ENCODE assay signal across 16 cellular contexts in the genomic region with DNA sequence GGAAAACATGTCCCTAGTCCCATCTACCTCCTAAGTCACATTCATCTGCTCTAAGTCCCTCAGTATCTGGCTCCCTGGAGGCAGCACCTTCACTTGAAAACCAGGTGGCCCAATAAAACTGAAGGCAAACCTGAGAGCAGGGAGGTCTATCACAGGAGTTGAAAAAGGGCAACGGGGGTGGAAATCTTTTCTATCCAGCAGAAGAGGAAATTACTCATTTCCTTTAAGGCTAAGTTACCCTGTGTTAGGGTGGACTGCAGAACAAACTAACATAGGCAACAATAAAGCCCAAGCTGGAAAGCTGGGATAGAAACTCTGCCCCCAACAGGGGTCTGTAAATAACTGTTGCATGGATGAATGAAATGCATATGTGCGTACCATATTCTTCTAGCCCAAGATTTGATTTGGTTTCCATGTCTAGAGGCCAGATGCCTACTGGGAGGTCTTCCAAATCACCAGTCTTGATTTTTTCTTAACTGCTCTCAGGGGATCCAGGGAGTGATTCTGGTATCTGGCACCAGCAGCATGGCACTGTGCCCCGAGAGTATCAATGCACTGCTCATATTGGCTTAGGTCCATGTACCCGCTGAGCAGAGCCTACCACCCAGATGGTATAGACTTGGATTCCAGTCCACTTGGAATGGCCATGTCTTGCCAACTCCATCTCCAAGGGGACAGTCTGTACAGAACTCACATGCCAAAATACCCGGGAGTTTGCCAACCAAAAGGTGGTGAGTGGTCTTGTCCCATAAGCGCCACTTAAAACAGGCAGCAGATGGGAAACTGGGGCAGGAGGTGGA.
DNase-seq lines count a peak whose midpoint lies in the region; ATAC-seq, FAIRE-seq and TF ChIP-seq lines count a peak whose summit lies in the region.
"Had no signal": no experiment of that assay in that cellular context is flagged by ENCODE, and none has a peak within 500 bp of the region (broad histone marks: within the 10 kb centered on the region; RNA-seq: fewer than 3 reads in every experiment).

No MANE protein-coding gene starts in this region.

- no peaks in the 10 kb centered on the region for H3K27me3 ChIP-seq in left ventricle myocardium inferior (ENCODE audit: low read depth)
- H3K27me3 ChIP-seq in thoracic aorta (replicated peaks; ENCODE audit: insufficient read depth), result no peaks in the 10 kb centered on the region
- H3K27me3 ChIP-seq in small intestine (ENCODE audit: control insufficient read depth in 2 of 2, insufficient read depth in 2 of 2, low read length in 2 of 2), result no peaks in the 10 kb centered on the region

- TF ChIP-seq CTCF in left ventricle myocardium inferior (IDR thresholded peaks at IDR 0.05; ENCODE audit: borderline replicate concordance) (no peak), thoracic aorta (IDR thresholded peaks at IDR 0.05) (no peak)

- intact Hi-C loops in left ventricle myocardium superior (cut with micrococcal nuclease) (no loop called here), left ventricle myocardium inferior (cut with micrococcal nuclease) (no loop called here)

- FAIRE-seq in small intestine (lab: Jason Lieb, UNC), result no peak
- FAIRE-seq: A549, kidney had no signal

- 74 to 84% (median 75%) methylated on average over 6 of the region's 6 CpGs for WGBS in small intestine, 3 donors

- DNase-seq in left ventricle myocardium superior (no peak), left ventricle myocardium inferior (no peak), NCI-H226 (peak; percentile 51), cerebellar cortex (ENCODE audit: low spot score) (peak; percentile 51), thoracic aorta (ENCODE audit: low spot score) (no peak), small intestine (no peak)
- DNase-seq in NK-92 treated with Interleukin-12 subunit alpha and Interleukin-12 subunit beta, amount 100 ng/mL, for 24 hours (lab: John Stamatoyannopoulos, UW), result no peak
- DNase-seq: activated CD4-positive, alpha-beta memory T cell treated with anti-CD3 and anti-CD28 coated beads for 36 hours; CD8-positive, alpha-beta memory T cell; glutamatergic neuron; kidney; NCI-H526; psoas muscle; T-helper 2 cell had no signal

- no peak overlapping the region for H3K4me3 ChIP-seq in left ventricle myocardium inferior
- H3K4me3 ChIP-seq in thoracic aorta, result no peak overlapping the region
- no peak overlapping the region for H3K4me3 ChIP-seq in small intestine (ENCODE audit: low read depth in 1 of 2, low read length in 2 of 2)
- H3K4me3 ChIP-seq: A549, psoas muscle had no signal

- no peaks in the 10 kb centered on the region for H3K36me3 ChIP-seq in left ventricle myocardium inferior
- no peaks in the 10 kb centered on the region for H3K36me3 ChIP-seq in thoracic aorta
- H3K36me3 ChIP-seq in small intestine (ENCODE audit: control insufficient read depth in 2 of 2, insufficient read depth in 2 of 2, low read length in 2 of 2), result no peaks in the 10 kb centered on the region

- H3K9me3 ChIP-seq in left ventricle myocardium inferior (replicated peaks) (no peaks in the 10 kb centered on the region), thoracic aorta (no peaks in the 10 kb centered on the region), small intestine (ENCODE audit: control insufficient read depth, low read depth) (no peaks in the 10 kb centered on the region)
- H3K9me3 ChIP-seq: A549, psoas muscle had no signal

- no peak overlapping the region for H3K27ac ChIP-seq in left ventricle myocardium inferior (replicated peaks)
- peak overlapping the region; percentile 14 to 34 for H3K27ac ChIP-seq in thoracic aorta
- no peak overlapping the region for H3K27ac ChIP-seq in small intestine (ENCODE audit: low read depth in 1 of 2, low read length in 1 of 2)
- H3K27ac ChIP-seq: A549, psoas muscle had no signal

- H3K4me1 ChIP-seq in left ventricle myocardium inferior (peaks cover 33% of the 10 kb centered on the region), thoracic aorta (ENCODE audit: control insufficient read depth in 1 of 2, low read depth in 2 of 2) (peaks cover 26 to 39% of the 10 kb centered on the region in 2 donors), small intestine (ENCODE audit: control insufficient read depth in 2 of 2, insufficient read depth in 1 of 2, low read depth in 1 of 2, low read length in 1 of 2) (peaks cover 0 to 2% of the 10 kb centered on the region in 2 donors)

- ATAC-seq in left ventricle myocardium superior (peak; percentile 34), thoracic aorta (ENCODE audit: insufficient number of reproducible peaks, low FRiP score, low read depth) (no peak), HG03342 (IDR thresholded peaks at IDR 0.05; ENCODE audit: unreplicated experiment) (no peak)
- ATAC-seq: A549 had no signal

Comparison
In these comparisons a context has a peak if more than half of its experiments do, and no peak if none do; other contexts are left out.
1. DNase-seq: peak in NCI-H226 (single experiment) and cerebellar cortex (single experiment); none in left ventricle myocardium superior (single experiment), left ventricle myocardium inferior (single experiment), thoracic aorta (single experiment), NK-92 treated with Interleukin-12 subunit alpha and Interleukin-12 subunit beta, amount 100 ng/mL, for 24 hours (single experiment) and small intestine (single experiment).
2. H3K27ac ChIP-seq: peak in thoracic aorta (2 of 2); none in left ventricle myocardium inferior (single experiment) and small intestine (0 of 2).